Comparison of ENCODE assay signal across 8 cellular contexts in genomic region chr5:96177303-96177869, GRCh38.
DNase-seq lines count a peak whose midpoint lies in the region; ATAC-seq and TF ChIP-seq lines count a peak whose summit lies in the region.

No MANE protein-coding gene starts in this region.

- ATAC-seq in GM19395 (IDR thresholded peaks at IDR 0.05; ENCODE audit: unreplicated experiment) (peak; percentile 75), HG03432 (IDR thresholded peaks at IDR 0.05; ENCODE audit: unreplicated experiment) (peak; percentile 81)
- ATAC-seq in CD8-positive, alpha-beta T cell: no peak

- DNase-seq in AG04449 (ENCODE audit: low read depth, low spot score) (peak; percentile 31), esophagus squamous epithelium (lab: John Stamatoyannopoulos, UW) (no peak), NCI-H524 treated with DMSO at 0.1 percent for 48 hours (lab: John Stamatoyannopoulos, UW) (no peak), islet precursor cell (no peak), activated T-cell treated with anti-CD3 and anti-CD28 coated beads for 4 hours (no peak)
- no peak for DNase-seq in CD8-positive, alpha-beta T cell

- no peaks in the 10 kb centered on the region for H3K9me3 ChIP-seq in esophagus squamous epithelium
- no peaks in the 10 kb centered on the region for H3K9me3 ChIP-seq in CD8-positive, alpha-beta T cell (ENCODE audit: low read length)

- no peaks in the 10 kb centered on the region for H3K36me3 ChIP-seq in esophagus squamous epithelium
- H3K36me3 ChIP-seq in CD8-positive, alpha-beta T cell (ENCODE audit: insufficient read depth, low read length): no peaks in the 10 kb centered on the region

- H3K4me3 ChIP-seq in AG04449 (ENCODE audit: low read depth, low read length) (no peak overlapping the region), esophagus squamous epithelium (no peak overlapping the region)
- H3K4me3 ChIP-seq in CD8-positive, alpha-beta T cell (ENCODE audit: low read depth, low read length): no peak overlapping the region

- TF ChIP-seq POLR2A in esophagus squamous epithelium (IDR thresholded peaks at IDR 0.05): no peak

- POLR2A ChIA-PET in AG04449 (lab: Yijun Ruan, JAX): interaction anchor here (0.8 kb wide), 1 partner anchor 35 kb away, joined by 3 read pairs; no protein-coding TSS in a partner anchor
- POLR2A ChIA-PET in CD8-positive, alpha-beta T cell (lab: Charles Lee): no interaction called here

- 9 to 18% methylated on average over 5 of the region's 5 CpGs for WGBS in esophagus squamous epithelium, 2 donors

- H3K36me3 Mint-ChIP-seq in CD8-positive, alpha-beta T cell: no peaks in the 10 kb centered on the region

- TF ChIP-seq CTCF in AG04449 (IDR thresholded peaks at IDR 0.05; ENCODE audit: insufficient read depth, low read length, missing control alignments) (no peak), esophagus squamous epithelium (IDR thresholded peaks at IDR 0.05) (no peak)
- no peak for TF ChIP-seq CTCF in CD8-positive, alpha-beta T cell (IDR thresholded peaks at IDR 0.05)

- no peaks in the 10 kb centered on the region for H3K27me3 ChIP-seq in esophagus squamous epithelium
- H3K27me3 ChIP-seq in CD8-positive, alpha-beta T cell (ENCODE audit: insufficient read depth, low read length): no peaks in the 10 kb centered on the region

- H3K27ac Mint-ChIP-seq in CD8-positive, alpha-beta T cell: no peak overlapping the region

- H3K4me3 Mint-ChIP-seq in CD8-positive, alpha-beta T cell: no peak overlapping the region

- intact Hi-C loops in esophagus squamous epithelium (cut with DNase I): no loop called here
- intact Hi-C loops in CD8-positive, alpha-beta T cell (cut with DNase I, micrococcal nuclease): no loop called here

- no peaks in the 10 kb centered on the region for H3K27me3 Mint-ChIP-seq in CD8-positive, alpha-beta T cell (ENCODE audit: low read depth)

- H3K4me1 ChIP-seq in esophagus squamous epithelium: peaks cover 0 to 48% (median 5%) of the 10 kb centered on the region in 3 donors
- H3K4me1 ChIP-seq in CD8-positive, alpha-beta T cell (ENCODE audit: insufficient read depth, low read length): no peaks in the 10 kb centered on the region

- no peaks in the 10 kb centered on the region for H3K4me1 Mint-ChIP-seq in CD8-positive, alpha-beta T cell (ENCODE audit: low read depth)

- peak overlapping the region in 3 of 4 donors; percentile 52 to 65 (median 64) for H3K27ac ChIP-seq in esophagus squamous epithelium
- H3K27ac ChIP-seq in CD8-positive, alpha-beta T cell (ENCODE audit: low read depth, low read length): no peak overlapping the region

- CTCF ChIA-PET in AG04449 (lab: Yijun Ruan, JAX): interaction anchor here (1.2 to 1.4 kb wide), 4 partner anchors 11 to 166 kb away, joined by 3 to 4 read pairs (median 4); no protein-coding TSS in a partner anchor
- CTCF ChIA-PET in CD8-positive, alpha-beta T cell (lab: Charles Lee): interaction anchor here (1.5 kb wide), 1 partner anchor 10 kb away, joined by 6 read pairs; no protein-coding TSS in a partner anchor

- H3K9me3 Mint-ChIP-seq in CD8-positive, alpha-beta T cell: no peaks in the 10 kb centered on the region
